Comparison of ENCODE assay signal across 8 cellular contexts in genomic region chrX:2697306-2697705, GRCh38. TPM values are rescaled to one million over a fixed set of nuclear protein-coding genes. Genes with fewer than 3 reads are reported as not detected.
DNase-seq lines count a peak whose midpoint lies in the region; ATAC-seq, FAIRE-seq and TF ChIP-seq lines count a peak whose summit lies in the region.

No MANE protein-coding gene starts in this region.

- H3K79me2 ChIP-seq in GM12878 (ENCODE audit: control insufficient read depth, insufficient read depth, low read length), result peaks cover 28% of the 10 kb centered on the region

- TF ChIP-seq CTCF in GM12878 (IDR thresholded peaks at IDR 0.05 in 2 of 3, conservative IDR thresholded peaks at IDR 0.05 in 1 of 3; ENCODE audit: control insufficient read depth in 2 of 3, extremely low read depth in 1 of 3, insufficient read depth in 1 of 3, low read depth in 3 of 3, low read length in 3 of 3) (no peak), neural crest cell (conservative IDR thresholded peaks at IDR 0.05) (no peak)

- no peaks in the 10 kb centered on the region for H4K20me1 ChIP-seq in GM12878 (ENCODE audit: control insufficient read depth, insufficient read depth)

- RAD21 ChIA-PET in GM12878 (lab: Charles Lee; ENCODE audit: unreplicated experiment), result no interaction called here

- SMC1A ChIA-PET in GM12878 (lab: Charles Lee; ENCODE audit: uncharacterized antibody, unreplicated experiment), result no interaction called here

- intact Hi-C loops in GM12878 (cut with micrococcal nuclease; ENCODE audit: unreplicated experiment), result loop anchor here (10.0 kb wide), 3 partner anchors 173 to 1243 kb away; partner anchors contain the start of gene ASMTL

- H3K4me3 ChIP-seq in GM08714 (ENCODE audit: low read length) (peak overlapping the region; percentile 44; the same call in 1 of the 2 replicates), GM12878 (peak overlapping the region; percentile 17; the same call in 1 of the 2 replicates), MG63 (no peak overlapping the region)

- no TSS peak for BruUV-seq in GM12878 (replicated peaks; lab: Mats Ljungman, UMichigan)

- peaks cover 59% of the 10 kb centered on the region for H3K4me1 Mint-ChIP-seq in neural crest cell

- no peak for FAIRE-seq in GM12878 (lab: Jason Lieb, UNC)

- POLR2A ChIA-PET in GM12878 (lab: Charles Lee), result no interaction called here

- DNase-seq in GM12878 (ENCODE audit: low read depth, low spot score) (no peak), neural crest cell (ENCODE audit: low read depth, low spot score) (no peak), SIG-M5 treated with dmso at 0.1 percent for 504 hours (lab: John Stamatoyannopoulos, UW; ENCODE audit: unreplicated experiment) (no peak), GM19240 (ENCODE audit: insufficient read length, low spot score) (no peak), MG63 (no peak), nucleus accumbens (lab: John Stamatoyannopoulos, UW) (no peak)

- no peak for TF ChIP-seq RAD21 in GM12878 (IDR thresholded peaks at IDR 0.05; ENCODE audit: insufficient read depth, low read depth, low read length)

- peaks cover 33% of the 10 kb centered on the region for H3K4me1 ChIP-seq in GM12878 (ENCODE audit: control insufficient read depth, insufficient read depth, low read length)

- H3K27ac Mint-ChIP-seq in neural crest cell (ENCODE audit: unreplicated experiment), result no peak overlapping the region

- H3K9me3 ChIP-seq in GM12878 (replicated peaks; ENCODE audit: control insufficient read depth, insufficient read depth, low read length) (no peaks in the 10 kb centered on the region), MG63 (no peaks in the 10 kb centered on the region)

- peak overlapping the region; percentile 56 for H3K27ac ChIP-seq in GM12878 (ENCODE audit: control insufficient read depth, insufficient read depth)

- H3K9ac ChIP-seq in GM12878 (ENCODE audit: control insufficient read depth, insufficient read depth, low read length), result peak overlapping the region; percentile 36

- peak; percentile 4 for ATAC-seq in HG02981 (IDR thresholded peaks at IDR 0.05; ENCODE audit: unreplicated experiment)
- ATAC-seq in GM12878, result peak; percentile 37

- CTCF ChIA-PET in GM12878 (lab: Yijun Ruan, JAX), result no interaction called here

- peaks cover 15% of the 10 kb centered on the region for H3K36me3 Mint-ChIP-seq in neural crest cell (ENCODE audit: low read depth)

- WGBS in GM12878 (ENCODE audit: insufficient coverage, insufficient replicate concordance, low lambda C conversion rate, missing lambda C conversion rate), result under 1% methylated on average over 7 of the region's 7 CpGs

- no peak overlapping the region for H2AFZ ChIP-seq in GM12878 (ENCODE audit: control insufficient read depth, low read depth, low read length)

- peaks cover 5% of the 10 kb centered on the region for H3K27me3 Mint-ChIP-seq in neural crest cell (ENCODE audit: low read depth)

- H3K4me2 ChIP-seq in GM12878 (ENCODE audit: control insufficient read depth, insufficient read depth), result peak overlapping the region; percentile 80

- peak overlapping the region; percentile 24 for H3K4me3 Mint-ChIP-seq in neural crest cell

- H3K9me3 Mint-ChIP-seq in neural crest cell, result peaks cover 6% of the 10 kb centered on the region

- TF ChIP-seq EP300 in GM12878 (IDR thresholded peaks at IDR 0.05; ENCODE audit: borderline replicate concordance in 1 of 2, control insufficient read depth in 1 of 2, low read depth in 2 of 2, low read length in 2 of 2), result no peak

- TF ChIP-seq POLR2A in GM12878 (IDR thresholded peaks at IDR 0.05; ENCODE audit: low read depth, low read length), result no peak

- H3K36me3 ChIP-seq in GM12878 (ENCODE audit: control insufficient read depth in 2 of 2, insufficient read depth in 2 of 2, low read length in 1 of 2), result no peaks in the 10 kb centered on the region; a peak in 1 of 4 replicates
- H3K36me3 ChIP-seq in MG63, result peaks cover 70% of the 10 kb centered on the region

- H3K27me3 ChIP-seq in GM12878 (replicated peaks in 1 of 2; ENCODE audit: control insufficient read depth in 2 of 2, insufficient read depth in 2 of 2, low read length in 1 of 2) (no peaks in the 10 kb centered on the region), MG63 (no peaks in the 10 kb centered on the region)

- in situ Hi-C loops in GM12878 (cut with MboI), result no loop called here

TF ChIP-seq in GM12878, 131 proteins besides CTCF, POLR2A, EP300 and RAD21:
- TF ChIP-seq FOXM1 (IDR thresholded peaks at IDR 0.05; ENCODE audit: low read depth, low read length) (no peak), SPI1 (IDR thresholded peaks at IDR 0.05; ENCODE audit: borderline replicate concordance, insufficient read depth, low read depth, low read length) (no peak), HCFC1 (IDR thresholded peaks at IDR 0.05; ENCODE audit: low read length) (no peak), BRCA1 (IDR thresholded peaks at IDR 0.05; ENCODE audit: low read depth, low read length) (no peak)

RNA-seq across cellular contexts. Expression of gene CD99, which starts 6.2 kb away (rescaled TPM):
- 84.7 and 89.7 TPM in 2 replicates for total RNA-seq in GM12878 (2013; cell fraction: nucleolus; rRNA removed)
- total RNA-seq in GM12878 (2014; rRNA removed) (157 and 163 TPM in 2 replicates), GM12878 (2014; rRNA removed; fragmentation: Illumina TruSeq; extraction: Trizol) (128 and 134 TPM in 2 replicates), GM12878 (2021) (174 and 181 TPM in 2 replicates), neural crest cell (158 and 165 TPM in 2 replicates)
- 27.6 TPM for polyA plus RNA-seq in GM12878 (2011; ENCODE audit: low read depth)
- polyA plus RNA-seq in GM12878 (2011; rRNA removed) (31.4 and 43.4 TPM in 2 replicates), GM12878 (2014; fragmentation: Illumina TruSeq; extraction: Trizol) (148 and 154 TPM in 2 replicates), GM12878 (2014; fragmentation: Nextera tagmentation; extraction: Ambion mirVana) (10 to 100 TPM; 24.8 to 52.1 TPM), GM12878 (2014; rRNA removed) (227 and 242 TPM in 2 replicates), GM12878 (2016; fragmentation: Nextera tagmentation; extraction: Ambion mirVana) (100 to 1,000 TPM; 169 to 193 TPM)
- 73.8 and 89.2 TPM in 2 replicates for polyA plus RNA-seq in GM12878 (2011; cell fraction: cytosol; rRNA removed)
- 52.7 and 65.2 TPM in 2 replicates for polyA plus RNA-seq in GM12878 (2011; cell fraction: nucleus; rRNA removed)
- polyA plus RNA-seq in GM12878 (2012), result 83.9 and 108 TPM in 2 replicates
- polyA minus RNA-seq in GM12878 (2011; rRNA and poly(A)+ RNA removed), result 21.3 and 37.8 TPM in 2 replicates
- 32.6 and 35.1 TPM in 2 replicates for polyA minus RNA-seq in GM12878 (2011; cell fraction: cytosol; rRNA and poly(A)+ RNA removed)
- 8.7 and 16.3 TPM in 2 replicates for polyA minus RNA-seq in GM12878 (2011; cell fraction: nucleus; rRNA and poly(A)+ RNA removed)
- 582 and 695 TPM in 2 replicates for total RNA-seq in MG63 (2014; rRNA removed; shearing (Covaris generic); ENCODE audit: low replicate concordance)

RNA-seq across cellular contexts. Expression of gene XG, which starts 54.5 kb away (rescaled TPM):
- total RNA-seq in GM12878 (2013; cell fraction: nucleolus; rRNA removed), result not detected in 2 replicates
- total RNA-seq in GM12878 (2014; rRNA removed), result not detected in 2 replicates
- total RNA-seq in GM12878 (2014; rRNA removed; fragmentation: Illumina TruSeq; extraction: Trizol), result not detected in 2 replicates
- not detected in 2 replicates for total RNA-seq in GM12878 (2021)
- polyA plus RNA-seq in GM12878 (2011; ENCODE audit: low read depth), result not detected
- polyA plus RNA-seq in GM12878 (2011; rRNA removed), result not detected in 2 replicates
- not detected in 2 replicates for polyA plus RNA-seq in GM12878 (2011; cell fraction: cytosol; rRNA removed)
- not detected in 2 replicates for polyA plus RNA-seq in GM12878 (2011; cell fraction: nucleus; rRNA removed)
- polyA plus RNA-seq in GM12878 (2012), result not detected in 2 replicates
- not detected in 2 replicates for polyA plus RNA-seq in GM12878 (2014; fragmentation: Illumina TruSeq; extraction: Trizol)
- polyA plus RNA-seq in GM12878 (2014; fragmentation: Nextera tagmentation; extraction: Ambion mirVana), result not detected
- not detected in 2 replicates for polyA plus RNA-seq in GM12878 (2014; rRNA removed)
- not detected for polyA plus RNA-seq in GM12878 (2016; fragmentation: Nextera tagmentation; extraction: Ambion mirVana)
- not detected in 2 replicates for polyA minus RNA-seq in GM12878 (2011; rRNA and poly(A)+ RNA removed)
- polyA minus RNA-seq in GM12878 (2011; cell fraction: cytosol; rRNA and poly(A)+ RNA removed), result not detected in 2 replicates
- polyA minus RNA-seq in GM12878 (2011; cell fraction: nucleus; rRNA and poly(A)+ RNA removed), result not detected in 2 replicates
- not detected in 2 replicates for total RNA-seq in neural crest cell
- total RNA-seq in MG63 (2014; rRNA removed; shearing (Covaris generic); ENCODE audit: low replicate concordance), result 1.3 TPM in 1 of 2 replicates, not detected in the other
